ENCODE assay signal across 1 cellular context in genomic region chr6:31532644-31533454, GRCh38.
TF ChIP-seq lines count a peak whose summit lies in the region.

No MANE protein-coding gene starts in this region.

TF ChIP-seq in liver, 16 proteins besides CTCF, POLR2A, EP300 and RAD21 (continued from another document):
- TF ChIP-seq REST (IDR thresholded peaks at IDR 0.05) = no peak
- TF ChIP-seq NR2F2 (IDR thresholded peaks at IDR 0.05) = peak; percentile 33
- no peak for TF ChIP-seq HNF4A (conservative IDR thresholded peaks at IDR 0.05)
